26 cellular contexts compared by ENCODE assay signal in genomic region chr15:46961795-46962194, GRCh38.
DNase-seq lines count a peak whose midpoint lies in the region; ATAC-seq and TF ChIP-seq lines count a peak whose summit lies in the region.
"Had no signal": no experiment of that assay in that cellular context is flagged by ENCODE, and none has a peak within 500 bp of the region (broad histone marks: within the 10 kb centered on the region; RNA-seq: fewer than 3 reads in every experiment).

No MANE protein-coding gene starts in this region.

- no peak for ATAC-seq in GM23338
- ATAC-seq in WTC11, result peak; percentile 91
- peak; percentile 94 for ATAC-seq in left ventricle myocardium superior
- no peak for ATAC-seq in T-helper 17 cell
- ATAC-seq: CD8-positive, alpha-beta T cell had no signal

- POLR2A ChIA-PET in WTC11 (lab: Charles Lee), result no interaction called here

- H3K4me1 Mint-ChIP-seq in GM23338 (no peaks in the 10 kb centered on the region), WTC11 (peaks cover 6% of the 10 kb centered on the region), nephron (peaks cover 10% of the 10 kb centered on the region), T-helper 17 cell (no peaks in the 10 kb centered on the region)
- H3K4me1 Mint-ChIP-seq: activated naive CD4-positive, alpha-beta T cell treated with anti-CD3 and anti-CD28 coated beads, Interleukin-2, amount 50 U/mL, for 24 hours; B cell had no signal

- CTCF ChIA-PET in WTC11 (lab: Charles Lee), result no interaction called here

- no peak overlapping the region for H3K4me3 Mint-ChIP-seq in GM23338
- H3K4me3 Mint-ChIP-seq in WTC11, result no peak overlapping the region
- H3K4me3 Mint-ChIP-seq in nephron, result no peak overlapping the region
- no peak overlapping the region for H3K4me3 Mint-ChIP-seq in T-helper 17 cell
- H3K4me3 Mint-ChIP-seq: activated naive CD4-positive, alpha-beta T cell treated with anti-CD3 and anti-CD28 coated beads, Interleukin-2, amount 50 U/mL, for 24 hours; B cell; CD8-positive, alpha-beta T cell; T-helper 1 cell treated with Interleukin-12 subunit alpha and Interleukin-12 subunit beta and Interleukin-4 antibody, amounts not matched to agents 30 μg/mL and 1 μg/mL, for 36 hours had no signal

- H3K9me3 Mint-ChIP-seq in GM23338 (peaks cover 46% of the 10 kb centered on the region), WTC11 (peaks cover 28% of the 10 kb centered on the region), nephron (peaks cover 4% of the 10 kb centered on the region)

- H3K27ac Mint-ChIP-seq in GM23338, result no peak overlapping the region
- H3K27ac Mint-ChIP-seq in WTC11, result no peak overlapping the region
- H3K27ac Mint-ChIP-seq in nephron, result peak overlapping the region; percentile 49 to 70 (median 63)
- H3K27ac Mint-ChIP-seq in T-helper 17 cell, result no peak overlapping the region
- H3K27ac Mint-ChIP-seq: activated naive CD4-positive, alpha-beta T cell treated with anti-CD3 and anti-CD28 coated beads, Interleukin-2, amount 50 U/mL, for 24 hours; activated T-helper 2 cell treated with anti-CD3 and anti-CD28 coated beads, Interferon-gamma antibody, Interleukin-2, Interleukin-4, amounts not matched to agents 10 μg/mL and 5 μg/mL and 100 μg/mL, durations not matched to agents 14 hours and 24 hours and 36 hours; B cell; CD8-positive, alpha-beta T cell; progenitor cell of endocrine pancreas; T-helper 1 cell treated with Interleukin-12 subunit alpha and Interleukin-12 subunit beta and Interleukin-4 antibody, amounts not matched to agents 30 μg/mL and 1 μg/mL, for 36 hours had no signal

- no peak overlapping the region for H3K4me3 ChIP-seq in GM23338
- H3K4me3 ChIP-seq: stomach had no signal

- no peaks in the 10 kb centered on the region for H3K27me3 ChIP-seq in GM23338 (ENCODE audit: insufficient read depth)
- H3K27me3 ChIP-seq: brain microvascular endothelial cell, stomach had no signal

- H3K4me2 ChIP-seq in GM23338, result no peak overlapping the region

- H3K79me2 ChIP-seq in GM23338 (replicated peaks; ENCODE audit: insufficient read depth), result no peaks in the 10 kb centered on the region

- no peaks in the 10 kb centered on the region for H3F3A ChIP-seq in GM23338 (replicated peaks; ENCODE audit: low read depth)

- no peaks in the 10 kb centered on the region for H4K20me1 ChIP-seq in GM23338 (replicated peaks; ENCODE audit: insufficient read depth)

- no peaks in the 10 kb centered on the region for H3K4me1 ChIP-seq in GM23338 (ENCODE audit: insufficient read depth)

- no peaks in the 10 kb centered on the region for H3K27me3 Mint-ChIP-seq in GM23338 (ENCODE audit: insufficient read depth, low read depth, poor library complexity)
- H3K27me3 Mint-ChIP-seq in WTC11 (ENCODE audit: low read depth), result no peaks in the 10 kb centered on the region
- no peaks in the 10 kb centered on the region for H3K27me3 Mint-ChIP-seq in nephron (ENCODE audit: low read depth)
- no peaks in the 10 kb centered on the region for H3K27me3 Mint-ChIP-seq in T-helper 17 cell
- H3K27me3 Mint-ChIP-seq: activated naive CD4-positive, alpha-beta T cell treated with anti-CD3 and anti-CD28 coated beads, Interleukin-2, amount 50 U/mL, for 24 hours; B cell; progenitor cell of endocrine pancreas had no signal

- no peak overlapping the region for H2AFZ ChIP-seq in GM23338

- no peak overlapping the region for H3K27ac ChIP-seq in GM23338 (ENCODE audit: low read depth)
- H3K27ac ChIP-seq: brain microvascular endothelial cell, stomach had no signal

- TF ChIP-seq CTCF in GM23338 (conservative IDR thresholded peaks at IDR 0.05; ENCODE audit: low read depth in 2 of 2) (no peak), WTC11 (IDR thresholded peaks at IDR 0.05) (no peak), nephron (IDR thresholded peaks at IDR 0.05; ENCODE audit: unreplicated experiment in 3 of 3) (no peak)

- no peaks in the 10 kb centered on the region for H3K36me3 ChIP-seq in GM23338 (ENCODE audit: insufficient read depth)
- H3K36me3 ChIP-seq: brain microvascular endothelial cell, stomach had no signal

- no peaks in the 10 kb centered on the region for H3K9me2 ChIP-seq in GM23338 (ENCODE audit: insufficient read depth)

- intact Hi-C loops in left ventricle myocardium superior (cut with micrococcal nuclease), result no loop called here

- DNase-seq in GM23338 (ENCODE audit: low spot score), result peak; percentile 21
- no peak for DNase-seq in WTC11 (ENCODE audit: low spot score)
- DNase-seq in left ventricle myocardium superior, result no peak
- DNase-seq in inferior parietal cortex (ENCODE audit: extremely low spot score), result no peak
- no peak for DNase-seq in SKM-1 (lab: John Stamatoyannopoulos, UW; ENCODE audit: unreplicated experiment)
- DNase-seq in putamen (ENCODE audit: low spot score), result no peak
- no peak for DNase-seq in T-helper 17 cell
- DNase-seq: ACHN; activated CD4-positive, alpha-beta T cell treated with anti-CD3 and anti-CD28 coated beads, Interleukin-2, amount 50 U/mL, for 48 hours; activated CD8-positive, alpha-beta memory T cell treated with anti-CD3 and anti-CD28 coated beads, Interleukin-2, amount 50 U/mL, for 4 hours; amygdala; brain microvascular endothelial cell; CD8-positive, alpha-beta T cell; H7; KBM-7; NCI-H1092 treated with DMSO at 0.1 percent for 48 hours; NCI-H1694 treated with DMSO at 0.1 percent for 48 hours; NCI-H510A; stimulated activated CD4-positive, alpha-beta T cell treated with anti-CD3 and anti-CD28 coated beads, Interleukin-4, amount 100 ng/mL, for 1 hour; stomach had no signal

- no peaks in the 10 kb centered on the region for H3K9me3 ChIP-seq in T-helper 17 cell (ENCODE audit: control insufficient read depth, low read length, poor library complexity, severe bottlenecking)
- H3K9me3 ChIP-seq: stomach had no signal

- H3K36me3 Mint-ChIP-seq in GM23338 (ENCODE audit: low read depth) (peaks cover 11% of the 10 kb centered on the region; the same call in 2 of the 3 replicates), WTC11 (peaks cover 15% of the 10 kb centered on the region), nephron (ENCODE audit: low read depth) (no peaks in the 10 kb centered on the region), T-helper 17 cell (ENCODE audit: low read depth) (no peaks in the 10 kb centered on the region)
- H3K36me3 Mint-ChIP-seq: activated naive CD4-positive, alpha-beta T cell treated with anti-CD3 and anti-CD28 coated beads, Interleukin-2, amount 50 U/mL, for 24 hours; CD8-positive, alpha-beta T cell had no signal

TF ChIP-seq in GM23338, 12 proteins besides CTCF, POLR2A, EP300 and RAD21 (continues in another document):
- TF ChIP-seq CREB1 (CRISPR knock-in tag; IDR thresholded peaks at IDR 0.05; ENCODE audit: low read depth), result no peak
- TF ChIP-seq POLR2AphosphoS5 (IDR thresholded peaks at IDR 0.05; ENCODE audit: low read depth), result no peak
- no peak for TF ChIP-seq REST (IDR thresholded peaks at IDR 0.05; ENCODE audit: unreplicated experiment)

TF ChIP-seq in WTC11, 78 proteins besides CTCF, POLR2A, EP300 and RAD21:
- TF ChIP-seq RORB (CRISPR knock-in tag; IDR thresholded peaks at IDR 0.05) (0 out of 2 replicates have a peak, but pooled peaks have one; percentile 34), SMAD4 (CRISPR knock-in tag; IDR thresholded peaks at IDR 0.05) (no peak)

Comparison
In these comparisons a context has a peak if more than half of its experiments do, and no peak if none do; other contexts are left out.
1. ATAC-seq: peak in WTC11 (single experiment) and left ventricle myocardium superior (single experiment); none in GM23338 (single experiment) and T-helper 17 cell (single experiment).
2. H3K27ac Mint-ChIP-seq: peak in nephron (3 of 3); none in GM23338 (single experiment), WTC11 (single experiment) and T-helper 17 cell (single experiment).